In genomic region chr2:132542953-132543569, GRCh38 we compare ENCODE assay signal across 22 cellular contexts.
DNase-seq lines count a peak whose midpoint lies in the region; ATAC-seq, FAIRE-seq and TF ChIP-seq lines count a peak whose summit lies in the region.
"Had no signal": no experiment of that assay in that cellular context is flagged by ENCODE, and none has a peak within 500 bp of the region (broad histone marks: within the 10 kb centered on the region; RNA-seq: fewer than 3 reads in every experiment).

No MANE protein-coding gene starts in this region.

- no peak for TF ChIP-seq RAD21 in HepG2 (CRISPR knock-in tag; IDR thresholded peaks at IDR 0.05)

- no peaks in the 10 kb centered on the region for H3K27me3 ChIP-seq in right atrium auricular region
- H3K27me3 ChIP-seq in left ventricle myocardium inferior (ENCODE audit: low read depth), result peaks cover 26% of the 10 kb centered on the region
- no peaks in the 10 kb centered on the region for H3K27me3 ChIP-seq in HepG2 (ENCODE audit: control insufficient read depth in 1 of 2, insufficient read depth in 2 of 2, low read length in 2 of 2)
- no peaks in the 10 kb centered on the region for H3K27me3 ChIP-seq in sigmoid colon
- H3K27me3 ChIP-seq: vagina had no signal

- no peak for TF ChIP-seq POLR2A in HepG2 (IDR thresholded peaks at IDR 0.05; ENCODE audit: insufficient read depth in 1 of 2, low read depth in 2 of 2, low read length in 2 of 2)
- TF ChIP-seq POLR2A in sigmoid colon (IDR thresholded peaks at IDR 0.05), result no peak

- no peak overlapping the region for H3K9ac ChIP-seq in HepG2 (ENCODE audit: insufficient read depth, low read depth, low read length)

- no peaks in the 10 kb centered on the region for H3K79me2 ChIP-seq in HepG2 (ENCODE audit: insufficient read depth, low read length)

- H3K4me3 ChIP-seq in right atrium auricular region (no peak overlapping the region), left ventricle myocardium inferior (no peak overlapping the region), choroid plexus epithelial cell (ENCODE audit: low read depth, low read length) (no peak overlapping the region), HepG2 (replicated peaks in 1 of 3; ENCODE audit: insufficient read depth in 1 of 3, low read depth in 2 of 3, low read length in 3 of 3) (no peak overlapping the region), sigmoid colon (no peak overlapping the region)
- H3K4me3 ChIP-seq: psoas muscle, vagina had no signal

- H3K4me2 ChIP-seq in HepG2 (ENCODE audit: low read depth, low read length), result no peak overlapping the region

- H3K36me3 ChIP-seq in right atrium auricular region (no peaks in the 10 kb centered on the region), left ventricle myocardium inferior (no peaks in the 10 kb centered on the region), HepG2 (replicated peaks in 1 of 2; ENCODE audit: control insufficient read depth in 1 of 2, insufficient read depth in 2 of 2, low read length in 2 of 2) (no peaks in the 10 kb centered on the region), sigmoid colon (no peaks in the 10 kb centered on the region)
- H3K36me3 ChIP-seq: vagina had no signal

- H2AFZ ChIP-seq in HepG2 (ENCODE audit: low read length), result no peak overlapping the region

- no peak overlapping the region for H3K27ac ChIP-seq in right atrium auricular region
- no peak overlapping the region for H3K27ac ChIP-seq in left ventricle myocardium inferior (replicated peaks)
- H3K27ac ChIP-seq in HepG2 (ENCODE audit: extremely low read length, insufficient read depth, low read length), result no peak overlapping the region
- no peak overlapping the region for H3K27ac ChIP-seq in sigmoid colon
- H3K27ac ChIP-seq: psoas muscle, vagina had no signal

- DNase-seq in right atrium auricular region (ENCODE audit: low spot score), result peak; percentile 16
- DNase-seq in left ventricle myocardium inferior, result no peak
- peak; percentile 9 for DNase-seq in choroid plexus epithelial cell (ENCODE audit: low read depth)
- DNase-seq in HepG2 (ENCODE audit: low spot score), result no peak
- no peak for DNase-seq in stimulated activated CD4-positive, alpha-beta T cell treated with anti-CD3 and anti-CD28 coated beads, Interleukin-2, amount 100 ng/mL, for 48 hours
- DNase-seq in mesenteric fat pad (ENCODE audit: low spot score), result no peak
- DNase-seq in sigmoid colon, result no peak
- DNase-seq: activated CD4-positive, CD25-positive, alpha-beta regulatory T cell; activated CD8-positive, alpha-beta T cell treated with anti-CD3 and anti-CD28 coated beads, Interleukin-2, amount 10 ng/mL, durations not matched to agents 7 days and 5 days; activated naive CD4-positive, alpha-beta T cell treated with anti-CD3 and anti-CD28 coated beads, Interleukin-2, amount 50 U/mL, for 16 hours; activated T-cell treated with anti-CD3 and anti-CD28 coated beads, Interleukin-2, amount 50 U/mL, for 4 hours; CD4-positive, alpha-beta T cell; hippocampal formation; kidney; midbrain; NCI-H1417; NCI-H82; psoas muscle; small intestine had no signal

- no peaks in the 10 kb centered on the region for H4K20me1 ChIP-seq in HepG2 (ENCODE audit: insufficient read depth, low read length)

- no peak for TF ChIP-seq EP300 in HepG2 (IDR thresholded peaks at IDR 0.05; ENCODE audit: low read depth in 2 of 2, low read length in 2 of 2)
- TF ChIP-seq EP300 in HepG2 (CRISPR knock-in tag; IDR thresholded peaks at IDR 0.05; ENCODE audit: borderline replicate concordance), result no peak
- no peak for TF ChIP-seq EP300 in sigmoid colon (IDR thresholded peaks at IDR 0.05)

- in situ Hi-C loops in HepG2 (cut with HindIII; ENCODE audit: extremely low pct_ligation_motif_present, low pct_unique_long_range_greater_than_20kb), result no loop called here

- CTCF ChIA-PET in HepG2 (lab: Yijun Ruan, JAX; ENCODE audit: low intra/inter-chr PET ratio, low total read pairs), result no interaction called here

- intact Hi-C loops in left ventricle myocardium inferior (cut with micrococcal nuclease) (no loop called here), HepG2 (cut with micrococcal nuclease; ENCODE audit: unreplicated experiment) (no loop called here), sigmoid colon (cut with DNase I) (no loop called here)

- no TSS peak for BruUV-seq in HepG2 (replicated peaks; lab: Mats Ljungman, UMichigan)

- WGBS in HepG2 (ENCODE audit: low lambda C conversion rate), result 19% methylated on average over 4 of the region's 4 CpGs
- 69 to 74% methylated on average over 4 of the region's 4 CpGs for WGBS in sigmoid colon, 2 donors

- no peaks in the 10 kb centered on the region for H3K4me1 ChIP-seq in right atrium auricular region
- H3K4me1 ChIP-seq in left ventricle myocardium inferior, result no peaks in the 10 kb centered on the region
- H3K4me1 ChIP-seq in HepG2 (ENCODE audit: insufficient read depth, low read length), result no peaks in the 10 kb centered on the region
- H3K4me1 ChIP-seq in sigmoid colon, result no peaks in the 10 kb centered on the region
- H3K4me1 ChIP-seq: psoas muscle, vagina had no signal

- ATAC-seq in HepG2 (no peak), HG03469 (IDR thresholded peaks at IDR 0.05; ENCODE audit: unreplicated experiment) (no peak)
- ATAC-seq: activated CD8-positive, alpha-beta T cell treated with anti-CD3 and anti-CD28 coated beads, Interleukin-2, amount 10 ng/mL, durations not matched to agents 7 days and 5 days; activated T-cell treated with anti-CD3 and anti-CD28 coated beads, Interleukin-2, amount 50 U/mL, for 4 hours; Panc1; psoas muscle had no signal

- POLR2A ChIA-PET in HepG2 (lab: Yijun Ruan, JAX), result no interaction called here

- TF ChIP-seq CTCF in right atrium auricular region (IDR thresholded peaks at IDR 0.05) (no peak), left ventricle myocardium inferior (IDR thresholded peaks at IDR 0.05; ENCODE audit: borderline replicate concordance) (no peak), choroid plexus epithelial cell (conservative IDR thresholded peaks at IDR 0.05; ENCODE audit: low read depth, low read length) (no peak), HepG2 (CRISPR knock-in tag; IDR thresholded peaks at IDR 0.05) (no peak), sigmoid colon (IDR thresholded peaks at IDR 0.05) (no peak)

- no peak for FAIRE-seq in HepG2 (lab: Jason Lieb, UNC)
- FAIRE-seq: kidney, small intestine had no signal

- peaks cover 0 to 14% of the 10 kb centered on the region in 2 donors for H3K9me3 ChIP-seq in right atrium auricular region
- peaks cover 40% of the 10 kb centered on the region for H3K9me3 ChIP-seq in left ventricle myocardium inferior (replicated peaks)
- peaks cover 64% of the 10 kb centered on the region for H3K9me3 ChIP-seq in HepG2 (ENCODE audit: low read length)
- H3K9me3 ChIP-seq in sigmoid colon, result no peaks in the 10 kb centered on the region
- H3K9me3 ChIP-seq: vagina had no signal

TF ChIP-seq in HepG2, 621 proteins besides CTCF, POLR2A, EP300 and RAD21:
- TF ChIP-seq TP53 (CRISPR knock-in tag; conservative IDR thresholded peaks at IDR 0.05) (peak; percentile 98), HDAC1 (CRISPR knock-in tag; IDR thresholded peaks at IDR 0.05) (no peak)
TF ChIP-seq in HepG2: peak in this region for 1.

Comparison
In these comparisons a context has a peak if more than half of its experiments do, and no peak if none do; other contexts are left out.
1. DNase-seq: peak in right atrium auricular region (single experiment) and choroid plexus epithelial cell (single experiment); none in left ventricle myocardium inferior (single experiment), HepG2 (single experiment), stimulated activated CD4-positive, alpha-beta T cell treated with anti-CD3 and anti-CD28 coated beads, Interleukin-2, amount 100 ng/mL, for 48 hours (0 of 2), mesenteric fat pad (single experiment) and sigmoid colon (single experiment).